8 cellular contexts compared by ENCODE assay signal in the genomic region with DNA sequence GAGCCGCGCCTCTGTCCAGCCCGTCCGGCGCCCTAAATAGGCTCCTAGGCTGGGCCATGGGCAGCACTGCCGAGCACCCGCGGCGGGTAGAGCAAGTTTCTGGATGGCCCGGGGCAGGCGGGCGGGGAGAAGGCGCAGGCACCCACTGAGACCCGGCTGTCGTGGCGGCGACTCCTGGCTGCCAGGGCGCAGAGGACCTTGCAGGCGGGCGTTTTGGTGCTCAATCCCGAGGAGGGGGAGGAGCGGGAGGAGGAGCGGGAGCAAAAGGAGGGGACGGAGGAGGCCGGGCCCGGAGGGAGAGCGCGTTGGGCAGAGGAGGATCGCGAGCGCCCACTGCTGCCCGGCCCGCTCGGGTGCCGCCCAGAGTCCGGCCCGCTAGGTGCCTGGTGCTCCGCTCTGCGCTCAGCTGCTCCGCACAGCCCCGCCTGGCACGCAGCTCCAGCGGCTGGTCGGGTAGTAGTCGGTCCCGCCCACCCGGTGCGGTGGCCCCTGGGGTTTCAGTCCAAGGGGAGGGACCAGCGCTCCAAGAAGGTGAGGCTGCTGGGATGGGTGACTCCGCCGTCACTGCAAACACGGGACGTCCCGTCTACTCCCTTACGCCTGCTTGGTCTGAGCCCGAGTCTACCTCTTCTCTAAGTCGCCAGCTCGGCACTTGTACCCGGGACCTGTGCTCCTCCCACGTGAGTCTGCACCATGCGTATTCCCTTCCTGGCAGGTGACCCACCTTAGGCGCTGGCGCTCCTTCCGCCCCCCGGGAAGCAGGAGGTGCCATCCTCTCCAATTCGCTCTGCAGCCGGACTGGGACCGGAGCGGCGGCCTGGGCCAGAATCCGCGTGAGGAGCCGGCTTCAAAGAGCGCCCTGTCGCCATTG. TPM values are rescaled to one million over a fixed set of nuclear protein-coding genes. Genes with fewer than 3 reads are reported as not detected.
A peak's percentile ranks its signal among the peaks of the same experiment; 100 is the strongest.
DNase-seq lines count a peak whose midpoint lies in the region; ATAC-seq and FAIRE-seq lines count a peak whose summit lies in the region.

A gene (minus strand): TSS at position 194 of the 871 bp plus-strand sequence. CDS start 28,889 bp downstream, outside the sequence.

- no peaks in the 10 kb centered on the region for H3K36me3 ChIP-seq in skeletal muscle satellite cell (ENCODE audit: insufficient read depth, low read length)

- ATAC-seq in GM21390 (IDR thresholded peaks at IDR 0.05; ENCODE audit: unreplicated experiment): peak; percentile 82

- H3K9me3 ChIP-seq in skeletal muscle satellite cell (replicated peaks; ENCODE audit: low read length): no peaks in the 10 kb centered on the region

- H3K4me3 ChIP-seq in skeletal muscle satellite cell (ENCODE audit: low read length): peak within 1 kb of the TSS; percentile 61

- FAIRE-seq in RCC 7860 (lab: Jason Lieb, UNC): no peak

- peaks cover 33% of the 10 kb centered on the region for H3K27me3 ChIP-seq in skeletal muscle satellite cell (ENCODE audit: control insufficient read depth, insufficient read depth, low read length)

- DNase-seq in DMS 273 treated with DMSO at 0.1 percent for 48 hours (lab: John Stamatoyannopoulos, UW): peak; percentile 39
- DNase-seq in HT-29 (ENCODE audit: low spot score): peak; percentile 97
- peak; percentile 63 for DNase-seq in RCC 7860 (ENCODE audit: low spot score)
- DNase-seq in caudate nucleus (lab: John Stamatoyannopoulos, UW): peak in 51 of 61 donors; percentile 6 to 93 (median 35)
- peak; percentile 94 for DNase-seq in islet precursor cell
- no peak for DNase-seq in GF-D8 (lab: John Stamatoyannopoulos, UW)

- no peak within 1 kb of the TSS for H3K27ac ChIP-seq in caudate nucleus (ENCODE audit: low read depth, low read length)

- H3K4me2 ChIP-seq in skeletal muscle satellite cell (ENCODE audit: low read length): peak within 1 kb of the TSS; percentile 0

- H3K4me1 ChIP-seq in skeletal muscle satellite cell (ENCODE audit: control insufficient read depth, insufficient read depth, low read length): no peaks in the 10 kb centered on the region

- H3K9ac ChIP-seq in skeletal muscle satellite cell (ENCODE audit: low read depth, low read length): no peak within 1 kb of the TSS

RNA-seq across cellular contexts. Expression of the gene that starts here (rescaled TPM):
- total RNA-seq in HT-29 (2014; rRNA removed; shearing (Covaris generic)): 53.5 and 64.6 TPM in 2 replicates
- not detected in 2 replicates for total RNA-seq in skeletal muscle satellite cell (2012; rRNA removed)
